Comparison of ENCODE assay signal across 22 cellular contexts in genomic region chr12:76307083-76307482, GRCh38.
"Had no signal": no experiment of that assay in that cellular context is flagged by ENCODE, and none has a peak within 500 bp of the region (broad histone marks: within the 10 kb centered on the region; RNA-seq: fewer than 3 reads in every experiment).

No MANE protein-coding gene starts in this region.

- H3K27me3 ChIP-seq: MG63, Peyer's patch had no signal

- ATAC-seq: activated CD8-positive, alpha-beta T cell treated with anti-CD3 and anti-CD28 coated beads, Interleukin-2, amount 10 ng/mL, durations not matched to agents 7 days and 5 days; WTC11 had no signal

- H3K36me3 ChIP-seq: MG63, Peyer's patch had no signal

- H3K27ac ChIP-seq: KMS-11, Peyer's patch had no signal

- H3K9me3 ChIP-seq: MG63, Peyer's patch had no signal

- H3K4me2 ChIP-seq: KMS-11 had no signal

- H3K4me1 ChIP-seq: Peyer's patch had no signal

- H3K9ac ChIP-seq: KMS-11 had no signal

- H3K4me3 ChIP-seq: MG63, Peyer's patch had no signal

- DNase-seq: activated CD4-positive, alpha-beta T cell treated with anti-CD3 and anti-CD28 coated beads for 48 hours; activated CD4-positive, alpha-beta T cell treated with anti-CD3 and anti-CD28 coated beads, Interleukin-2, amount 50 U/mL, for 4 hours; activated CD4-positive, CD25-positive, alpha-beta regulatory T cell treated with anti-CD3 and anti-CD28 coated beads, Interleukin-2, amount 50 U/mL, for 72 hours; activated CD8-positive, alpha-beta memory T cell treated with anti-CD3 and anti-CD28 coated beads, Interleukin-2, amount 50 U/mL, for 48 hours; activated CD8-positive, alpha-beta T cell treated with anti-CD3 and anti-CD28 coated beads, Interleukin-2, amount 10 ng/mL, durations not matched to agents 7 days and 5 days; activated naive CD4-positive, alpha-beta T cell; activated T-cell treated with anti-CD3 and anti-CD28 coated beads, Interleukin-2, amount 50 U/mL, for 1 hour; aorta; MG63; NCI-H1092; NCI-H1417; NCI-H1930; NCI-H2171; NCI-H2227 treated with DMSO at 0.1 percent for 48 hours; NCI-H510A; NCI-H526 treated with DMSO at 0.1 percent for 48 hours; NCI-H82; Peyer's patch; SHP77; T-helper 9 cell had no signal
